16 cellular contexts compared by ENCODE assay signal in genomic region chr14:95059126-95059525, GRCh38.
DNase-seq lines count a peak whose midpoint lies in the region; ATAC-seq and TF ChIP-seq lines count a peak whose summit lies in the region.
"Had no signal": no experiment of that assay in that cellular context is flagged by ENCODE, and none has a peak within 500 bp of the region (broad histone marks: within the 10 kb centered on the region; RNA-seq: fewer than 3 reads in every experiment).

No MANE protein-coding gene starts in this region.

- no peak for TF ChIP-seq POLR2A in esophagus muscularis mucosa (IDR thresholded peaks at IDR 0.05; ENCODE audit: low read depth)

- H3K4me1 ChIP-seq in CD8-positive, alpha-beta T cell (ENCODE audit: insufficient read depth, low read length): no peaks in the 10 kb centered on the region
- H3K4me1 ChIP-seq in esophagus muscularis mucosa: no peaks in the 10 kb centered on the region

- ATAC-seq in activated CD4-positive, CD25-positive, alpha-beta regulatory T cell treated with anti-CD3 and anti-CD28 coated beads, Interleukin-2, amount 50 U/mL, for 24 hours: peak; percentile 40 to 58
- peak; percentile 42 for ATAC-seq in CD8-positive, alpha-beta T cell
- ATAC-seq in activated CD8-positive, alpha-beta T cell treated with anti-CD3 and anti-CD28 coated beads for 36 hours: peak; percentile 91
- ATAC-seq: PC-3 had no signal

- H3K27ac Mint-ChIP-seq in CD8-positive, alpha-beta T cell: peak overlapping the region; percentile 2
- peak overlapping the region; percentile 83 for H3K27ac Mint-ChIP-seq in activated CD8-positive, alpha-beta T cell treated with anti-CD3 and anti-CD28 coated beads for 36 hours

- H3K4me3 ChIP-seq in CD8-positive, alpha-beta T cell (ENCODE audit: low read depth, low read length): no peak overlapping the region
- H3K4me3 ChIP-seq in esophagus muscularis mucosa: no peak overlapping the region
- H3K4me3 ChIP-seq: MG63 had no signal

- H3K27me3 Mint-ChIP-seq in CD8-positive, alpha-beta T cell (ENCODE audit: low read depth): no peaks in the 10 kb centered on the region
- no peaks in the 10 kb centered on the region for H3K27me3 Mint-ChIP-seq in activated CD8-positive, alpha-beta T cell treated with anti-CD3 and anti-CD28 coated beads for 36 hours

- no peaks in the 10 kb centered on the region for H3K36me3 Mint-ChIP-seq in CD8-positive, alpha-beta T cell
- no peaks in the 10 kb centered on the region for H3K36me3 Mint-ChIP-seq in activated CD8-positive, alpha-beta T cell treated with anti-CD3 and anti-CD28 coated beads for 36 hours (ENCODE audit: low read depth)

- H3K9me3 Mint-ChIP-seq in CD8-positive, alpha-beta T cell: no peaks in the 10 kb centered on the region
- H3K9me3 Mint-ChIP-seq in activated CD8-positive, alpha-beta T cell treated with anti-CD3 and anti-CD28 coated beads for 36 hours: no peaks in the 10 kb centered on the region

- H3K27ac ChIP-seq in CD8-positive, alpha-beta T cell (ENCODE audit: low read depth, low read length): no peak overlapping the region
- peak overlapping the region; percentile 80 for H3K27ac ChIP-seq in KOPT-K1 (ENCODE audit: low read depth, low read length, poor library complexity, severe bottlenecking)
- no peak overlapping the region for H3K27ac ChIP-seq in esophagus muscularis mucosa (replicated peaks in 1 of 4)
- H3K27ac ChIP-seq: RWPE1 had no signal

- TF ChIP-seq EP300 in esophagus muscularis mucosa (IDR thresholded peaks at IDR 0.05): no peak

- DNase-seq in activated CD4-positive, CD25-positive, alpha-beta regulatory T cell treated with anti-CD3 and anti-CD28 coated beads, Interleukin-2, amount 50 U/mL, for 72 hours: no peak
- DNase-seq in CD8-positive, alpha-beta T cell: no peak
- DNase-seq in activated CD8-positive, alpha-beta T cell treated with anti-CD3 and anti-CD28 coated beads for 36 hours: peak; percentile 37
- no peak for DNase-seq in stimulated activated CD4-positive, alpha-beta T cell treated with anti-CD3 and anti-CD28 coated beads, Interleukin-4, amount 100 ng/mL, for 1 hour
- no peak for DNase-seq in esophagus muscularis mucosa (ENCODE audit: extremely low spot score)
- no peak for DNase-seq in HEK293T (ENCODE audit: extremely low spot score)
- DNase-seq: ACHN, AML-193, Karpas-422, MG63, NCI-H1092, NCI-H187 treated with DMSO at 0.1 percent for 48 hours, PC-3 had no signal

- 78% methylated on average over 7 of the region's 7 CpGs for WGBS in esophagus muscularis mucosa

- TF ChIP-seq CTCF in CD8-positive, alpha-beta T cell (IDR thresholded peaks at IDR 0.05): no peak
- no peak for TF ChIP-seq CTCF in activated CD8-positive, alpha-beta T cell treated with anti-CD3 and anti-CD28 coated beads for 36 hours (IDR thresholded peaks at IDR 0.05)
- TF ChIP-seq CTCF in esophagus muscularis mucosa (IDR thresholded peaks at IDR 0.05): no peak

- peak overlapping the region; percentile 1 for H3K4me3 Mint-ChIP-seq in CD8-positive, alpha-beta T cell
- peak overlapping the region; percentile 3 for H3K4me3 Mint-ChIP-seq in activated CD8-positive, alpha-beta T cell treated with anti-CD3 and anti-CD28 coated beads for 36 hours

- no peaks in the 10 kb centered on the region for H3K36me3 ChIP-seq in CD8-positive, alpha-beta T cell (ENCODE audit: insufficient read depth, low read length)
- H3K36me3 ChIP-seq in KOPT-K1 (ENCODE audit: insufficient read depth, low read length) (no peaks in the 10 kb centered on the region), esophagus muscularis mucosa (no peaks in the 10 kb centered on the region)
- H3K36me3 ChIP-seq: MG63 had no signal

- POLR2A ChIA-PET in CD8-positive, alpha-beta T cell (lab: Charles Lee): no interaction called here
- POLR2A ChIA-PET in activated CD8-positive, alpha-beta T cell treated with anti-CD3 and anti-CD28 coated beads for 36 hours (lab: Charles Lee): interaction anchor here (1.4 kb wide), 1 partner anchor 11 kb away, joined by 5 read pairs; no protein-coding TSS in a partner anchor
- POLR2A ChIA-PET in HEK293T (lab: Yijun Ruan, JAX): no interaction called here

- CTCF ChIA-PET in CD8-positive, alpha-beta T cell (lab: Charles Lee): no interaction called here
- CTCF ChIA-PET in activated CD8-positive, alpha-beta T cell treated with anti-CD3 and anti-CD28 coated beads for 36 hours (lab: Charles Lee): interaction anchor here (1.3 kb wide), 1 partner anchor 38 kb away, joined by 3 read pairs; no protein-coding TSS in a partner anchor
- CTCF ChIA-PET in HEK293T (lab: Yijun Ruan, JAX): interaction anchor here (0.6 kb wide), 1 partner anchor 13 kb away, joined by 3 read pairs; no protein-coding TSS in a partner anchor

- intact Hi-C loops in CD8-positive, alpha-beta T cell (cut with DNase I, micrococcal nuclease): no loop called here
- intact Hi-C loops in activated CD8-positive, alpha-beta T cell treated with anti-CD3 and anti-CD28 coated beads for 36 hours (cut with micrococcal nuclease): no loop called here
- intact Hi-C loops in esophagus muscularis mucosa (cut with DNase I): no loop called here

- H3K9me3 ChIP-seq in CD8-positive, alpha-beta T cell (ENCODE audit: low read length): no peaks in the 10 kb centered on the region
- H3K9me3 ChIP-seq in KOPT-K1 (ENCODE audit: insufficient read depth, low read length, poor library complexity, severe bottlenecking): no peaks in the 10 kb centered on the region
- H3K9me3 ChIP-seq in esophagus muscularis mucosa: no peaks in the 10 kb centered on the region
- H3K9me3 ChIP-seq: MG63 had no signal

- H3K27me3 ChIP-seq in CD8-positive, alpha-beta T cell (ENCODE audit: insufficient read depth, low read length): no peaks in the 10 kb centered on the region
- no peaks in the 10 kb centered on the region for H3K27me3 ChIP-seq in esophagus muscularis mucosa
- H3K27me3 ChIP-seq: MG63 had no signal

- H3K4me1 Mint-ChIP-seq in CD8-positive, alpha-beta T cell (ENCODE audit: low read depth): peaks cover 14% of the 10 kb centered on the region
- H3K4me1 Mint-ChIP-seq in activated CD8-positive, alpha-beta T cell treated with anti-CD3 and anti-CD28 coated beads for 36 hours (ENCODE audit: low read depth): peaks cover 14% of the 10 kb centered on the region

TF ChIP-seq in HEK293T, 16 proteins besides CTCF, POLR2A, EP300 and RAD21:
- TF ChIP-seq ARNT (IDR thresholded peaks at IDR 0.05): no peak
- no peak for TF ChIP-seq ELF4 (IDR thresholded peaks at IDR 0.05)
- TF ChIP-seq ZNF384 (IDR thresholded peaks at IDR 0.05): no peak
- TF ChIP-seq CTBP1 (IDR thresholded peaks at IDR 0.05; ENCODE audit: borderline replicate concordance): no peak
